ENCODE assay signal across 1 cellular context in genomic region chr3:71302604-71303003, GRCh38.
TF ChIP-seq lines count a peak whose summit lies in the region.

No MANE protein-coding gene starts in this region.

TF ChIP-seq in HepG2, 621 proteins besides CTCF, POLR2A, EP300 and RAD21 (continued from another document):
- TF ChIP-seq GATAD2A (CRISPR knock-in tag; IDR thresholded peaks at IDR 0.05) (0 out of 2 replicates have a peak, but pooled peaks have one; percentile 8), ONECUT2 (CRISPR knock-in tag; IDR thresholded peaks at IDR 0.05) (0 out of 2 replicates have a peak, but pooled peaks have one; percentile 35), HNRNPL (IDR thresholded peaks at IDR 0.05; ENCODE audit: low read depth, low read length) (no peak), ZSCAN22 (CRISPR knock-in tag; IDR thresholded peaks at IDR 0.05) (no peak), ZNF841 (CRISPR knock-in tag; IDR thresholded peaks at IDR 0.05; ENCODE audit: borderline replicate concordance) (no peak), CHD2 (IDR thresholded peaks at IDR 0.05; ENCODE audit: low read depth, low read length) (no peak), ZNF672 (CRISPR knock-in tag; IDR thresholded peaks at IDR 0.05) (no peak)
- TF ChIP-seq, protein P1, sequence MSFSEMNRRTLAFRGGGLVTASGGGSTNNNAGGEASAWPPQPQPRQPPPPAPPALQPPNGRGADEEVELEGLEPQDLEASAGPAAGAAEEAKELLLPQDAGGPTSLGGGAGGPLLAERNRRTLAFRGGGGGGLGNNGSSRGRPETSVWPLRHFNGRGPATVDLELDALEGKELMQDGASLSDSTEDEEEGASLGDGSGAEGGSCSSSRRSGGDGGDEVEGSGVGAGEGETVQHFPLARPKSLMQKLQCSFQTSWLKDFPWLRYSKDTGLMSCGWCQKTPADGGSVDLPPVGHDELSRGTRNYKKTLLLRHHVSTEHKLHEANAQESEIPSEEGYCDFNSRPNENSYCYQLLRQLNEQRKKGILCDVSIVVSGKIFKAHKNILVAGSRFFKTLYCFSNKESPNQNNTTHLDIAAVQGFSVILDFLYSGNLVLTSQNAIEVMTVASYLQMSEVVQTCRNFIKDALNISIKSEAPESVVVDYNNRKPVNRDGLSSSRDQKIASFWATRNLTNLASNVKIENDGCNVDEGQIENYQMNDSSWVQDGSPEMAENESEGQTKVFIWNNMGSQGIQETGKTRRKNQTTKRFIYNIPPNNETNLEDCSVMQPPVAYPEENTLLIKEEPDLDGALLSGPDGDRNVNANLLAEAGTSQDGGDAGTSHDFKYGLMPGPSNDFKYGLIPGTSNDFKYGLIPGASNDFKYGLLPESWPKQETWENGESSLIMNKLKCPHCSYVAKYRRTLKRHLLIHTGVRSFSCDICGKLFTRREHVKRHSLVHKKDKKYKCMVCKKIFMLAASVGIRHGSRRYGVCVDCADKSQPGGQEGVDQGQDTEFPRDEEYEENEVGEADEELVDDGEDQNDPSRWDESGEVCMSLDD (CRISPR knock-in tag; IDR thresholded peaks at IDR 0.05; ENCODE audit: borderline replicate concordance): no peak
